Comparison of ENCODE assay signal across 15 cellular contexts in the genomic region with DNA sequence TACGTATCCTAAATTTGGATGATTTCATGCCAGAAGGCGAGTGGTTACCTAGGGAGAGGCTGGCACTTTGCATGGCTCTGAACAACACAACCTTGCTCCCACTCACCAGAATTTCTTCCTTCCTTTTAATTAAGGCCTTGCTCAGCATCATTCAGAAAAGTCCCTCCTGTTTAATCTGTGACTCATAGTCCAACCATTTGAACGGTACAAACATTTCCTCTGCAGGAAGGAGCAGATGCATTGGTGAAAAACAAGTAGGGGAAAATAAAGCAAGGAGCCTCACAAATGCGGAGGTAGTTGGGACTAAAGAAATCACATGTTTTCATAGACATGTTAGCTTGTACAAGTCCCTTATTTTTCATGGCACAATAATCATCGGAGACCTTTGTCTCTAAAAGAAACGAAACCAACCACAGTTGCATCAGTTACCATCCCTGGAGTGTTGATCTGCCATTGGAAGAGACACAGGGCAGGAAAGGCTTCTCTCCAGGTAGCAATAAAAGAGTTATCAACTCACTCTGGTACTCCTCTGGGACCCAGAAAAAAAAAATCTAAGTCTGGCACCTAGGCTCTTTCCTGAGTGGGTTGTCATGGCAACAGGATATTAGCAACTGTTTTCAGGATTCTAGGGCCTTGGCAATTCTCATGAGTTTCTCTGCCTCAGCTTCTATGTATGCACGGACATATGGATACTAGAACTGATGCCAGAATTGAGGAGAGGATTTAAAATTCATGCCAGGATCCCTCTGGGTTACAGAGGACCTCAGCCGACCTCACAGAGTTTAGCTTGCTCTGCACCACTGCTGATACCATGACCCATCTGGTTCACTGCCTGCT.
A peak's percentile ranks its signal among the peaks of the same experiment; 100 is the strongest.
DNase-seq lines count a peak whose midpoint lies in the region; ATAC-seq and TF ChIP-seq lines count a peak whose summit lies in the region.
"Had no signal": no experiment of that assay in that cellular context is flagged by ENCODE, and none has a peak within 500 bp of the region (broad histone marks: within the 10 kb centered on the region; RNA-seq: fewer than 3 reads in every experiment).

No MANE protein-coding gene starts in this region.

- H3K27me3 Mint-ChIP-seq in activated naive CD4-positive, alpha-beta T cell treated with anti-CD3 and anti-CD28 coated beads, Interleukin-2, amount 10 ng/mL, durations not matched to agents 7 days and 5 days = no peaks in the 10 kb centered on the region
- H3K27me3 Mint-ChIP-seq in natural killer cell (ENCODE audit: low read depth in 2 of 2) = no peaks in the 10 kb centered on the region
- H3K27me3 Mint-ChIP-seq: activated CD4-positive, alpha-beta memory T cell treated with anti-CD3 and anti-CD28 coated beads for 36 hours had no signal

- H3K9me3 Mint-ChIP-seq in activated naive CD4-positive, alpha-beta T cell treated with anti-CD3 and anti-CD28 coated beads, Interleukin-2, amount 10 ng/mL, durations not matched to agents 7 days and 5 days = peaks cover 1% of the 10 kb centered on the region
- peaks cover 17% of the 10 kb centered on the region in 2 donors for H3K9me3 Mint-ChIP-seq in natural killer cell

- intact Hi-C loops in natural killer cell (cut with micrococcal nuclease) = no loop called here

- no peaks in the 10 kb centered on the region for H3K36me3 Mint-ChIP-seq in activated naive CD4-positive, alpha-beta T cell treated with anti-CD3 and anti-CD28 coated beads, Interleukin-2, amount 10 ng/mL, durations not matched to agents 7 days and 5 days
- H3K36me3 Mint-ChIP-seq in natural killer cell = peaks cover 15% of the 10 kb centered on the region
- H3K36me3 Mint-ChIP-seq: activated CD4-positive, alpha-beta memory T cell treated with anti-CD3 and anti-CD28 coated beads for 36 hours had no signal

- no peaks in the 10 kb centered on the region for H3K36me3 ChIP-seq in subcutaneous abdominal adipose tissue (ENCODE audit: control insufficient read depth in 5 of 5, insufficient read depth in 5 of 5, low read length in 5 of 5)
- H3K36me3 ChIP-seq: thyroid gland had no signal

- no peak overlapping the region for H3K9ac ChIP-seq in subcutaneous abdominal adipose tissue (ENCODE audit: low read length in 5 of 5)

- no peaks in the 10 kb centered on the region for H3K9me3 ChIP-seq in subcutaneous abdominal adipose tissue (ENCODE audit: control insufficient read depth in 5 of 5, low read length in 5 of 5)
- H3K9me3 ChIP-seq: thyroid gland had no signal

- no peak overlapping the region for H3K27ac Mint-ChIP-seq in activated naive CD4-positive, alpha-beta T cell treated with anti-CD3 and anti-CD28 coated beads, Interleukin-2, amount 10 ng/mL, durations not matched to agents 7 days and 5 days
- no peak overlapping the region for H3K27ac Mint-ChIP-seq in natural killer cell
- H3K27ac Mint-ChIP-seq: activated CD4-positive, alpha-beta memory T cell treated with anti-CD3 and anti-CD28 coated beads for 36 hours had no signal

- peak overlapping the region; percentile 47 for H3K27ac ChIP-seq in subcutaneous abdominal adipose tissue (ENCODE audit: low read depth, low read length)
- H3K27ac ChIP-seq: thyroid gland had no signal

- H3K27me3 ChIP-seq in subcutaneous abdominal adipose tissue (ENCODE audit: control insufficient read depth in 5 of 5, insufficient read depth in 4 of 5, low read length in 5 of 5) = no peaks in the 10 kb centered on the region
- H3K27me3 ChIP-seq: thyroid gland had no signal

- no peak for TF ChIP-seq CTCF in natural killer cell (IDR thresholded peaks at IDR 0.05)

- DNase-seq in NCI-H1105 treated with DMSO at 0.1 percent for 48 hours (lab: John Stamatoyannopoulos, UW) (peak; percentile 9), NCI-H1105 (lab: John Stamatoyannopoulos, UW) (no peak), amniotic stem cell (lab: John Stamatoyannopoulos, UW) (peak; percentile 5), hepatic stellate cell (ENCODE audit: low spot score) (peak; percentile 18), natural killer cell (no peak), mucosa of gallbladder (ENCODE audit: low spot score) (no peak)
- no peak for DNase-seq in activated naive CD4-positive, alpha-beta T cell treated with anti-CD3 and anti-CD28 coated beads, Interleukin-2, amount 10 ng/mL, durations not matched to agents 7 days and 5 days
- DNase-seq: 8988T; activated CD4-positive, alpha-beta memory T cell treated with anti-CD3 and anti-CD28 coated beads for 36 hours; activated naive CD4-positive, alpha-beta T cell treated with anti-CD3 and anti-CD28 coated beads, Interleukin-2, amount 50 U/mL, for 16 hours; DMS153; effector memory CD4-positive, alpha-beta T cell; right cardiac atrium; thyroid gland had no signal

- peaks cover 0 to 21% (median 11%) of the 10 kb centered on the region in 5 donors for H3K4me1 ChIP-seq in subcutaneous abdominal adipose tissue (ENCODE audit: control insufficient read depth in 5 of 5, insufficient read depth in 5 of 5, low read length in 5 of 5)
- H3K4me1 ChIP-seq: thyroid gland had no signal

- H3K4me3 ChIP-seq in subcutaneous abdominal adipose tissue (ENCODE audit: low read depth in 1 of 5, low read length in 5 of 5) = peak overlapping the region in 1 of 5 donors; percentile 28
- H3K4me3 ChIP-seq: thyroid gland had no signal

- H3K4me3 Mint-ChIP-seq in activated naive CD4-positive, alpha-beta T cell treated with anti-CD3 and anti-CD28 coated beads, Interleukin-2, amount 10 ng/mL, durations not matched to agents 7 days and 5 days = no peak overlapping the region
- H3K4me3 Mint-ChIP-seq in natural killer cell = no peak overlapping the region
- H3K4me3 Mint-ChIP-seq: activated CD4-positive, alpha-beta memory T cell treated with anti-CD3 and anti-CD28 coated beads for 36 hours had no signal

- CTCF ChIA-PET in activated naive CD4-positive, alpha-beta T cell treated with anti-CD3 and anti-CD28 coated beads, Interleukin-2, amount 10 ng/mL, durations not matched to agents 7 days and 5 days (lab: Charles Lee) = no interaction called here

- ATAC-seq in natural killer cell = no peak
- ATAC-seq: right cardiac atrium had no signal

- H3K4me1 Mint-ChIP-seq in activated naive CD4-positive, alpha-beta T cell treated with anti-CD3 and anti-CD28 coated beads, Interleukin-2, amount 10 ng/mL, durations not matched to agents 7 days and 5 days = no peaks in the 10 kb centered on the region
- H3K4me1 Mint-ChIP-seq in natural killer cell = no peaks in the 10 kb centered on the region

Comparison
In these comparisons a context has a peak if more than half of its experiments do, and no peak if none do; other contexts are left out.
1. DNase-seq: peak in NCI-H1105 treated with DMSO at 0.1 percent for 48 hours (single experiment), amniotic stem cell (single experiment) and hepatic stellate cell (single experiment); none in NCI-H1105 (single experiment), activated naive CD4-positive, alpha-beta T cell treated with anti-CD3 and anti-CD28 coated beads, Interleukin-2, amount 10 ng/mL, durations not matched to agents 7 days and 5 days (single experiment), natural killer cell (single experiment) and mucosa of gallbladder (single experiment).